1 cellular context compared by ENCODE assay signal in the genomic region with DNA sequence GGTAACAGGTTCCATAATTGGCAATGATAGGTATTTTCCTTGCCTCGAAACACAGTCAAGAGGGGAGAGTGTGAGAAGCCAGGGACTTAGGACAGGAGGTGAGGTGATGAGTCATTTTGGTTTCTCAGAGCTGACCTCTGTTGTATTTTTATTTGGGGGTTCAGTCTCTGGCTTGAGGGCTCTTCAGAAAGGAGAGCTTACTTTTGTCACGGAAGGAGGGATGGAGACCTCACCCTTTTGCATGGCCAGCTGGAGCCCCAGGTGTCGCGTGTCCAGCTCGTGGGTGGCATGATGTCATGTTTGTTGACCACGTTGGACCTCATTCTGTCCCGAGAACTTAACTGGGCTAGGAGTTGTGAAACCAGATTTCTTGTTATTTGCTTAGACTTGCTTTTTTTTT.
TF ChIP-seq lines count a peak whose summit lies in the region.

No MANE protein-coding gene starts in this region.

TF ChIP-seq in GM12878, 131 proteins besides CTCF, POLR2A, EP300 and RAD21 (continued from another document):
- TF ChIP-seq, protein P1, sequence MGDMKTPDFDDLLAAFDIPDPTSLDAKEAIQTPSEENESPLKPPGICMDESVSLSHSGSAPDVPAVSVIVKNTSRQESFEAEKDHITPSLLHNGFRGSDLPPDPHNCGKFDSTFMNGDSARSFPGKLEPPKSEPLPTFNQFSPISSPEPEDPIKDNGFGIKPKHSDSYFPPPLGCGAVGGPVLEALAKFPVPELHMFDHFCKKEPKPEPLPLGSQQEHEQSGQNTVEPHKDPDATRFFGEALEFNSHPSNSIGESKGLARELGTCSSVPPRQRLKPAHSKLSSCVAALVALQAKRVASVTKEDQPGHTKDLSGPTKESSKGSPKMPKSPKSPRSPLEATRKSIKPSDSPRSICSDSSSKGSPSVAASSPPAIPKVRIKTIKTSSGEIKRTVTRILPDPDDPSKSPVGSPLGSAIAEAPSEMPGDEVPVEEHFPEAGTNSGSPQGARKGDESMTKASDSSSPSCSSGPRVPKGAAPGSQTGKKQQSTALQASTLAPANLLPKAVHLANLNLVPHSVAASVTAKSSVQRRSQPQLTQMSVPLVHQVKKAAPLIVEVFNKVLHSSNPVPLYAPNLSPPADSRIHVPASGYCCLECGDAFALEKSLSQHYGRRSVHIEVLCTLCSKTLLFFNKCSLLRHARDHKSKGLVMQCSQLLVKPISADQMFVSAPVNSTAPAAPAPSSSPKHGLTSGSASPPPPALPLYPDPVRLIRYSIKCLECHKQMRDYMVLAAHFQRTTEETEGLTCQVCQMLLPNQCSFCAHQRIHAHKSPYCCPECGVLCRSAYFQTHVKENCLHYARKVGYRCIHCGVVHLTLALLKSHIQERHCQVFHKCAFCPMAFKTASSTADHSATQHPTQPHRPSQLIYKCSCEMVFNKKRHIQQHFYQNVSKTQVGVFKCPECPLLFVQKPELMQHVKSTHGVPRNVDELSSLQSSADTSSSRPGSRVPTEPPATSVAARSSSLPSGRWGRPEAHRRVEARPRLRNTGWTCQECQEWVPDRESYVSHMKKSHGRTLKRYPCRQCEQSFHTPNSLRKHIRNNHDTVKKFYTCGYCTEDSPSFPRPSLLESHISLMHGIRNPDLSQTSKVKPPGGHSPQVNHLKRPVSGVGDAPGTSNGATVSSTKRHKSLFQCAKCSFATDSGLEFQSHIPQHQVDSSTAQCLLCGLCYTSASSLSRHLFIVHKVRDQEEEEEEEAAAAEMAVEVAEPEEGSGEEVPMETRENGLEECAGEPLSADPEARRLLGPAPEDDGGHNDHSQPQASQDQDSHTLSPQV (IDR thresholded peaks at IDR 0.05): no peak
- TF ChIP-seq ETV6 (conservative IDR thresholded peaks at IDR 0.05 in 1 of 2, IDR thresholded peaks at IDR 0.05 in 1 of 2; ENCODE audit: borderline replicate concordance in 1 of 2, low read depth in 1 of 2) (peak in 1 of 2 experiments; percentile 11; a peak in 1 of 4 replicates), ZNF622 (IDR thresholded peaks at IDR 0.05) (no peak), IKZF1 (conservative IDR thresholded peaks at IDR 0.05) (no peak), ZNF207 (IDR thresholded peaks at IDR 0.05; ENCODE audit: borderline replicate concordance) (no peak), MXI1 (IDR thresholded peaks at IDR 0.05; ENCODE audit: low read depth, low read length) (no peak), GABPA (IDR thresholded peaks at IDR 0.05; ENCODE audit: low read depth) (0 out of 2 replicates have a peak, but pooled peaks have one; percentile 32), IRF4 (IDR thresholded peaks at IDR 0.05; ENCODE audit: low read depth, low read length) (0 out of 2 replicates have a peak, but pooled peaks have one; percentile 18), WRNIP1 (IDR thresholded peaks at IDR 0.05; ENCODE audit: borderline replicate concordance, low read depth, low read length) (no peak)
- TF ChIP-seq, protein P2, sequence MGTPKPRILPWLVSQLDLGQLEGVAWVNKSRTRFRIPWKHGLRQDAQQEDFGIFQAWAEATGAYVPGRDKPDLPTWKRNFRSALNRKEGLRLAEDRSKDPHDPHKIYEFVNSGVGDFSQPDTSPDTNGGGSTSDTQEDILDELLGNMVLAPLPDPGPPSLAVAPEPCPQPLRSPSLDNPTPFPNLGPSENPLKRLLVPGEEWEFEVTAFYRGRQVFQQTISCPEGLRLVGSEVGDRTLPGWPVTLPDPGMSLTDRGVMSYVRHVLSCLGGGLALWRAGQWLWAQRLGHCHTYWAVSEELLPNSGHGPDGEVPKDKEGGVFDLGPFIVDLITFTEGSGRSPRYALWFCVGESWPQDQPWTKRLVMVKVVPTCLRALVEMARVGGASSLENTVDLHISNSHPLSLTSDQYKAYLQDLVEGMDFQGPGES (IDR thresholded peaks at IDR 0.05): no peak
- TF ChIP-seq, protein P3, sequence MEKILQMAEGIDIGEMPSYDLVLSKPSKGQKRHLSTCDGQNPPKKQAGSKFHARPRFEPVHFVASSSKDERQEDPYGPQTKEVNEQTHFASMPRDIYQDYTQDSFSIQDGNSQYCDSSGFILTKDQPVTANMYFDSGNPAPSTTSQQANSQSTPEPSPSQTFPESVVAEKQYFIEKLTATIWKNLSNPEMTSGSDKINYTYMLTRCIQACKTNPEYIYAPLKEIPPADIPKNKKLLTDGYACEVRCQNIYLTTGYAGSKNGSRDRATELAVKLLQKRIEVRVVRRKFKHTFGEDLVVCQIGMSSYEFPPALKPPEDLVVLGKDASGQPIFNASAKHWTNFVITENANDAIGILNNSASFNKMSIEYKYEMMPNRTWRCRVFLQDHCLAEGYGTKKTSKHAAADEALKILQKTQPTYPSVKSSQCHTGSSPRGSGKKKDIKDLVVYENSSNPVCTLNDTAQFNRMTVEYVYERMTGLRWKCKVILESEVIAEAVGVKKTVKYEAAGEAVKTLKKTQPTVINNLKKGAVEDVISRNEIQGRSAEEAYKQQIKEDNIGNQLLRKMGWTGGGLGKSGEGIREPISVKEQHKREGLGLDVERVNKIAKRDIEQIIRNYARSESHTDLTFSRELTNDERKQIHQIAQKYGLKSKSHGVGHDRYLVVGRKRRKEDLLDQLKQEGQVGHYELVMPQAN (conservative IDR thresholded peaks at IDR 0.05): no peak
- TF ChIP-seq, protein P4, sequence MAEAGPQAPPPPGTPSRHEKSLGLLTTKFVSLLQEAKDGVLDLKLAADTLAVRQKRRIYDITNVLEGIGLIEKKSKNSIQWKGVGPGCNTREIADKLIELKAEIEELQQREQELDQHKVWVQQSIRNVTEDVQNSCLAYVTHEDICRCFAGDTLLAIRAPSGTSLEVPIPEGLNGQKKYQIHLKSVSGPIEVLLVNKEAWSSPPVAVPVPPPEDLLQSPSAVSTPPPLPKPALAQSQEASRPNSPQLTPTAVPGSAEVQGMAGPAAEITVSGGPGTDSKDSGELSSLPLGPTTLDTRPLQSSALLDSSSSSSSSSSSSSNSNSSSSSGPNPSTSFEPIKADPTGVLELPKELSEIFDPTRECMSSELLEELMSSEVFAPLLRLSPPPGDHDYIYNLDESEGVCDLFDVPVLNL (IDR thresholded peaks at IDR 0.05; ENCODE audit: low read depth, low read length): no peak
